In genomic region chr3:196207159-196207832, GRCh38 we compare ENCODE assay signal across 9 cellular contexts. TPM values are rescaled to one million over a fixed set of nuclear protein-coding genes. Genes with fewer than 3 reads are reported as not detected.
DNase-seq lines count a peak whose midpoint lies in the region; ATAC-seq and TF ChIP-seq lines count a peak whose summit lies in the region.
"Had no signal": no experiment of that assay in that cellular context is flagged by ENCODE, and none has a peak within 500 bp of the region (broad histone marks: within the 10 kb centered on the region; RNA-seq: fewer than 3 reads in every experiment).

No MANE protein-coding gene starts in this region.

- DNase-seq in activated T-cell treated with anti-CD3 and anti-CD28 coated beads for 1 hour (ENCODE audit: low read depth) (peak; percentile 48), activated T-cell treated with anti-CD3 and anti-CD28 coated beads for 4 hours (no peak), iPS-NIHi11 (ENCODE audit: low spot score) (peak; percentile 80), thoracic aorta (ENCODE audit: low spot score) (no peak), RKO (ENCODE audit: low spot score) (no peak), EL (no peak)
- no peak for DNase-seq in activated naive CD8-positive, alpha-beta T cell treated with anti-CD3 and anti-CD28 coated beads, Interleukin-2, amount 50 U/mL, for 24 hours

- H3K9me3 ChIP-seq in thoracic aorta: no peaks in the 10 kb centered on the region

- H3K27ac ChIP-seq in thoracic aorta: no peak overlapping the region

- H3K4me3 ChIP-seq in thoracic aorta: peak overlapping the region; percentile 58

- peaks cover 6% of the 10 kb centered on the region for H3K27me3 Mint-ChIP-seq in activated naive CD8-positive, alpha-beta T cell treated with anti-CD3 and anti-CD28 coated beads, Interleukin-2, amount 50 U/mL, for 24 hours

- H3K36me3 ChIP-seq in thoracic aorta: no peaks in the 10 kb centered on the region

- H3K27ac Mint-ChIP-seq in activated naive CD8-positive, alpha-beta T cell treated with anti-CD3 and anti-CD28 coated beads, Interleukin-2, amount 50 U/mL, for 24 hours: no peak overlapping the region

- no peaks in the 10 kb centered on the region for H3K9me3 Mint-ChIP-seq in activated naive CD8-positive, alpha-beta T cell treated with anti-CD3 and anti-CD28 coated beads, Interleukin-2, amount 50 U/mL, for 24 hours

- H3K4me1 Mint-ChIP-seq in activated naive CD8-positive, alpha-beta T cell treated with anti-CD3 and anti-CD28 coated beads, Interleukin-2, amount 50 U/mL, for 24 hours: peaks cover 18% of the 10 kb centered on the region

- ATAC-seq in activated naive CD8-positive, alpha-beta T cell treated with anti-CD3 and anti-CD28 coated beads, Interleukin-2, amount 50 U/mL, for 24 hours: peak; percentile 17
- ATAC-seq in thoracic aorta (ENCODE audit: insufficient number of reproducible peaks, low FRiP score, low read depth) (no peak), HG02610 (IDR thresholded peaks at IDR 0.05; ENCODE audit: unreplicated experiment) (no peak)

- no peak for TF ChIP-seq CTCF in thoracic aorta (IDR thresholded peaks at IDR 0.05)

- H3K27me3 ChIP-seq in thoracic aorta (replicated peaks; ENCODE audit: insufficient read depth): peaks cover 4% of the 10 kb centered on the region

- peak overlapping the region; percentile 75 for H3K4me3 Mint-ChIP-seq in activated naive CD8-positive, alpha-beta T cell treated with anti-CD3 and anti-CD28 coated beads, Interleukin-2, amount 50 U/mL, for 24 hours

- no peaks in the 10 kb centered on the region for H3K4me1 ChIP-seq in thoracic aorta (ENCODE audit: control insufficient read depth in 1 of 2, low read depth in 2 of 2)

- H3K36me3 Mint-ChIP-seq in activated naive CD8-positive, alpha-beta T cell treated with anti-CD3 and anti-CD28 coated beads, Interleukin-2, amount 50 U/mL, for 24 hours (ENCODE audit: low read depth): no peaks in the 10 kb centered on the region

RNA-seq across cellular contexts. Expression of gene ZDHHC19, which starts 3.9 kb away (rescaled TPM):
- total RNA-seq in thoracic aorta: under 1 TPM in 1 of 2 donors, not detected in 1; 0.42 TPM
- total RNA-seq: dermis blood vessel endothelial cell had no signal

RNA-seq across cellular contexts. Expression of gene SLC51A, which starts 9.0 kb away (rescaled TPM):
- total RNA-seq in thoracic aorta: not detected
- total RNA-seq: dermis blood vessel endothelial cell had no signal

Comparison
In these comparisons a context has a peak if more than half of its experiments do, and no peak if none do; other contexts are left out.
1. DNase-seq: peak in activated T-cell treated with anti-CD3 and anti-CD28 coated beads for 1 hour (single experiment) and iPS-NIHi11 (single experiment); none in activated T-cell treated with anti-CD3 and anti-CD28 coated beads for 4 hours (single experiment), activated naive CD8-positive, alpha-beta T cell treated with anti-CD3 and anti-CD28 coated beads, Interleukin-2, amount 50 U/mL, for 24 hours (single experiment), thoracic aorta (single experiment), RKO (single experiment) and EL (single experiment).